In genomic region chrX:274904-275475, GRCh38 we compare ENCODE assay signal across 1 cellular context.
A peak's percentile ranks its signal among the peaks of the same experiment; 100 is the strongest.
TF ChIP-seq lines count a peak whose summit lies in the region.

No MANE protein-coding gene starts in this region.

TF ChIP-seq in WTC11, 78 proteins besides CTCF, POLR2A, EP300 and RAD21 (continued from another document):
- TF ChIP-seq E2F5 (CRISPR knock-in tag; IDR thresholded peaks at IDR 0.05) (no peak), MAX (CRISPR knock-in tag; IDR thresholded peaks at IDR 0.05) (0 out of 2 replicates have a peak, but pooled peaks have one; percentile 13)
